In the genomic region with DNA sequence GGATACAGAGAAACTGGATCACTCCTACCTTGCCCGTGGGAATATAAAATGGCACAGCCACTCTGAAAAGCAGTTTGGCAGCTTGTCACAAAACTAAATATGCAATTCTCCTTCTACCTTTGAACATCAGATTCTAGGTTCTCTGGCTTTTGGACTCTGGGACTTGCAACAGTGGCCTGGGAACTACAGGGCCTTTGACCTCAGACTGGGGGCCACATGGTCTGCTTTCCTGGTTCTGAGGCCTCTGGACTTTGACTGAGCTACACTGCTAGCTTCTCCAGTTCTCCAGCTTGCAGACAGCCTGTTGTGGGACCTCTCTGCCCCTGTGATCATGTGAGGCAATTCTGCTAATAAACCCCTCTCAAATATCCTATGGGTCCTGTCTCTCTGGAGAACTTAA, we compare ENCODE assay signal across 16 cellular contexts.
"Had no signal": no experiment of that assay in that cellular context is flagged by ENCODE, and none has a peak within 500 bp of the region (broad histone marks: within the 10 kb centered on the region; RNA-seq: fewer than 3 reads in every experiment).

No MANE protein-coding gene starts in this region.

- DNase-seq: dermis blood vessel endothelial cell; dorsolateral prefrontal cortex; effector CD4-positive, alpha-beta T cell; effector memory CD4-positive, alpha-beta T cell; foreskin melanocyte; gastrocnemius medialis; heart left ventricle; hippocampal formation; left cardiac atrium; left ventricle myocardium inferior; lower lobe of right lung; mesenchymal stem cell; mucosa of descending colon; naive B cell had no signal

- ATAC-seq: gastrocnemius medialis, heart left ventricle, left cardiac atrium, lower lobe of right lung, mucosa of descending colon had no signal

- H3K4me1 ChIP-seq: esophagus muscularis mucosa, gastrocnemius medialis, left ventricle myocardium inferior, lower lobe of right lung had no signal

- H3K27ac ChIP-seq: coronary artery, dorsolateral prefrontal cortex, esophagus muscularis mucosa, gastrocnemius medialis, heart left ventricle, left ventricle myocardium inferior, lower lobe of right lung had no signal

- H3K27me3 ChIP-seq: gastrocnemius medialis had no signal

- H3K9me3 ChIP-seq: esophagus muscularis mucosa, gastrocnemius medialis, heart left ventricle, left ventricle myocardium inferior, lower lobe of right lung, mucosa of descending colon had no signal

- H3K36me3 ChIP-seq: esophagus muscularis mucosa, gastrocnemius medialis, heart left ventricle, left ventricle myocardium inferior, lower lobe of right lung had no signal

- H3K4me3 ChIP-seq: coronary artery, dorsolateral prefrontal cortex, esophagus muscularis mucosa, gastrocnemius medialis, heart left ventricle, left ventricle myocardium inferior, lower lobe of right lung, mucosa of descending colon had no signal
